In the genomic region with DNA sequence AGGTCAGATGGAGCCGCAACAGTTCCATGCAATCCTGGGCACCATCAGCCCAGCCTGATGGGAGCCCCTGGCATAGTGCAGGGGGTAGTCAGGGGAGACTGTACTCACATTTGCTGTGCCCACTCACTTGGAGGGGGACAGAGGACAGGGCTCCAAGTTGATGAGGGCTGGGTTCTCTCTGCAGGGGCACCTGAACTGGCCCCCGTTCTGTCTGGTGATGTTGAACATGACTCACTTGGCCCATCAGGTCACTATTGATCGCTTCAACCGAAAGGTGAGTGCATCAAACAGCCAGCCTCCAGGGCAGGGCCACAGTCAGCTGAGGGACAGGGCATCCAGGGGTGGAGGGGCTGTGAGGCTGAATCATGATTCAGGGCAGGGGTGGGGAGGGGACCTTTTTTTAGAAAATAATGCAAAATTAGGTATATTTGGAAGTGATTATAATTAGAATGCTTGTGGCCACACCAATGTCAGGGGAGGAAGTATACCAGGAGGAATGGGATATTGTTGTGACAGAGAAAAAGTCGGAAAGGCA, we compare ENCODE assay signal across 21 cellular contexts.
"Had no signal": no experiment of that assay in that cellular context is flagged by ENCODE, and none has a peak within 500 bp of the region (broad histone marks: within the 10 kb centered on the region; RNA-seq: fewer than 3 reads in every experiment).

No MANE protein-coding gene starts in this region.

- H3K27ac ChIP-seq: ascending aorta, body of pancreas, Peyer's patch, RWPE1 had no signal

- H3K4me3 ChIP-seq: ascending aorta, body of pancreas, K562, Peyer's patch had no signal

- H3K36me3 Mint-ChIP-seq: activated naive CD4-positive, alpha-beta T cell treated with anti-CD3 and anti-CD28 coated beads, Interleukin-2, amount 50 U/mL, for 72 hours had no signal

- H3K27me3 ChIP-seq: ascending aorta, body of pancreas, Peyer's patch had no signal

- H3K36me3 ChIP-seq: ascending aorta, Peyer's patch had no signal

- ATAC-seq: activated CD4-positive, CD25-positive, alpha-beta regulatory T cell treated with anti-CD3 and anti-CD28 coated beads, Interleukin-2, amount 50 U/mL, for 24 hours; activated naive CD4-positive, alpha-beta T cell treated with anti-CD3 and anti-CD28 coated beads, Interleukin-2, amount 50 U/mL, for 72 hours; activated naive CD8-positive, alpha-beta T cell treated with anti-CD3 and anti-CD28 coated beads, Interleukin-2, amount 50 U/mL, for 24 hours; body of pancreas; K562 had no signal

- H3K27ac Mint-ChIP-seq: activated naive CD4-positive, alpha-beta T cell treated with anti-CD3 and anti-CD28 coated beads, Interleukin-2, amount 50 U/mL, for 72 hours; activated naive CD8-positive, alpha-beta T cell treated with anti-CD3 and anti-CD28 coated beads, Interleukin-2, amount 50 U/mL, for 24 hours; T-helper 1 cell treated with Interleukin-12 subunit alpha and Interleukin-12 subunit beta and Interleukin-4 antibody, amounts not matched to agents 30 μg/mL and 1 μg/mL, for 36 hours had no signal

- H3K4me1 Mint-ChIP-seq: activated naive CD8-positive, alpha-beta T cell treated with anti-CD3 and anti-CD28 coated beads, Interleukin-2, amount 50 U/mL, for 24 hours; central memory CD8-positive, alpha-beta T cell had no signal

- H3K9me3 ChIP-seq: ascending aorta, Peyer's patch had no signal

- H3K9me3 Mint-ChIP-seq: activated naive CD4-positive, alpha-beta T cell treated with anti-CD3 and anti-CD28 coated beads, Interleukin-2, amount 50 U/mL, for 72 hours; activated naive CD8-positive, alpha-beta T cell treated with anti-CD3 and anti-CD28 coated beads, Interleukin-2, amount 50 U/mL, for 24 hours; central memory CD8-positive, alpha-beta T cell; T-helper 1 cell treated with Interleukin-12 subunit alpha and Interleukin-12 subunit beta and Interleukin-4 antibody, amounts not matched to agents 30 μg/mL and 1 μg/mL, for 36 hours had no signal

- DNase-seq: activated CD4-positive, alpha-beta T cell treated with anti-CD3 and anti-CD28 coated beads for 48 hours; activated CD8-positive, alpha-beta memory T cell treated with anti-CD3 and anti-CD28 coated beads for 24 hours; activated naive CD4-positive, alpha-beta T cell treated with Interleukin-2 at 50 U/mL for 16 hours; activated naive CD8-positive, alpha-beta T cell treated with anti-CD3 and anti-CD28 coated beads, Interleukin-2, amount 50 U/mL, for 24 hours; amniotic stem cell; body of pancreas; Kasumi-1; NCI-H146; NCI-H187 treated with DMSO at 0.1 percent for 48 hours; NCI-H2081 treated with DMSO at 0.1 percent for 48 hours; NCI-H446; NCI-H524; SHP77 treated with DMSO at 0.1 percent for 48 hours had no signal

- H3K4me3 Mint-ChIP-seq: activated naive CD8-positive, alpha-beta T cell treated with anti-CD3 and anti-CD28 coated beads, Interleukin-2, amount 50 U/mL, for 24 hours; central memory CD8-positive, alpha-beta T cell; T-helper 1 cell treated with Interleukin-12 subunit alpha and Interleukin-12 subunit beta and Interleukin-4 antibody, amounts not matched to agents 30 μg/mL and 1 μg/mL, for 36 hours had no signal

- H3K4me1 ChIP-seq: ascending aorta, body of pancreas, Peyer's patch had no signal
